In genomic region chr18:51623653-51624052, GRCh38 we compare ENCODE assay signal across 20 cellular contexts.
A peak's percentile ranks its signal among the peaks of the same experiment; 100 is the strongest.
DNase-seq lines count a peak whose midpoint lies in the region; FAIRE-seq and TF ChIP-seq lines count a peak whose summit lies in the region.
"Had no signal": no experiment of that assay in that cellular context is flagged by ENCODE, and none has a peak within 500 bp of the region (broad histone marks: within the 10 kb centered on the region; RNA-seq: fewer than 3 reads in every experiment).

No MANE protein-coding gene starts in this region.

- FAIRE-seq in HTR-8/SVneo (lab: Jason Lieb, UNC), result no peak
- FAIRE-seq: G401.6, GM12878 had no signal

- H3K27me3 ChIP-seq in SJCRH30 (no peaks in the 10 kb centered on the region), thymus (ENCODE audit: control insufficient read depth, insufficient read depth) (no peaks in the 10 kb centered on the region)

- H3K27ac ChIP-seq in SJCRH30 (peak overlapping the region; percentile 72; the same call in 1 of the 2 replicates), thymus (ENCODE audit: low read depth) (peak overlapping the region; percentile 9)
- H3K27ac ChIP-seq: GM23248, RWPE1, SK-N-MC had no signal

- H3K4me1 ChIP-seq in SJCRH30, result peaks cover 39% of the 10 kb centered on the region
- H3K4me1 ChIP-seq in thymus (ENCODE audit: control insufficient read depth, insufficient read depth, low read length), result no peaks in the 10 kb centered on the region

- TF ChIP-seq CTCF in fibroblast of pulmonary artery (IDR thresholded peaks at IDR 0.05; ENCODE audit: low read length, missing control alignments), result no peak

- H3K36me3 ChIP-seq in SJCRH30, result no peaks in the 10 kb centered on the region
- no peaks in the 10 kb centered on the region for H3K36me3 ChIP-seq in thymus (ENCODE audit: control insufficient read depth, insufficient read depth)
- H3K36me3 ChIP-seq: MG63 had no signal

- 97% methylated on average over 1 of the region's 1 CpG for WGBS in thymus

- H3K4me3 ChIP-seq in SJCRH30, result no peak overlapping the region
- H3K4me3 ChIP-seq in fibroblast of pulmonary artery (replicated peaks; ENCODE audit: low read depth, low read length), result no peak overlapping the region
- H3K4me3 ChIP-seq in thymus (ENCODE audit: low read length), result no peak overlapping the region
- H3K4me3 ChIP-seq: GM12878, GM23248, MG63, SK-N-MC had no signal

- H3K9me3 ChIP-seq in SJCRH30 (replicated peaks), result no peaks in the 10 kb centered on the region
- H3K9me3 ChIP-seq in thymus (ENCODE audit: control insufficient read depth), result no peaks in the 10 kb centered on the region
- H3K9me3 ChIP-seq: MG63 had no signal

- DNase-seq in NCI-H69 (lab: John Stamatoyannopoulos, UW) (peak; percentile 62), SJCRH30 (peak in 1 of 2 experiments; percentile 35), fibroblast of pulmonary artery (ENCODE audit: low read depth) (peak; percentile 48), NCI-H748 treated with DMSO at 0.1 percent for 48 hours (lab: John Stamatoyannopoulos, UW) (no peak), HTR-8/SVneo (ENCODE audit: insufficient read length, low spot score) (no peak)
- no peak for DNase-seq in stimulated activated CD4-positive, alpha-beta T cell treated with anti-CD3 and anti-CD28 coated beads, Interleukin-4, amount 100 ng/mL, for 4 hours
- DNase-seq: C1 segment of cervical spinal cord; CD4-positive, alpha-beta memory T cell; COR-L47; GM23248; H7; KG1; MG63; NCI-H1694 treated with DMSO at 0.1 percent for 48 hours; NCI-H2081 had no signal

Comparison
In these comparisons a context has a peak if more than half of its experiments do, and no peak if none do; other contexts are left out.
1. DNase-seq: peak in NCI-H69 (single experiment) and fibroblast of pulmonary artery (single experiment); none in NCI-H748 treated with DMSO at 0.1 percent for 48 hours (single experiment), stimulated activated CD4-positive, alpha-beta T cell treated with anti-CD3 and anti-CD28 coated beads, Interleukin-4, amount 100 ng/mL, for 4 hours (0 of 2) and HTR-8/SVneo (single experiment).